ENCODE assay signal across 8 cellular contexts in genomic region chr10:114470956-114471905, GRCh38.
DNase-seq lines count a peak whose midpoint lies in the region; ATAC-seq and TF ChIP-seq lines count a peak whose summit lies in the region.

No MANE protein-coding gene starts in this region.

- POLR2A ChIA-PET in naive thymus-derived CD8-positive, alpha-beta T cell (lab: Charles Lee), result interaction anchor here (0.5 to 3.8 kb wide), 10 partner anchors 21 to 757 kb away, joined by 3 to 20 read pairs (median 5); no protein-coding TSS in a partner anchor

- H3K9me3 Mint-ChIP-seq in naive thymus-derived CD8-positive, alpha-beta T cell, result no peaks in the 10 kb centered on the region

- ATAC-seq in GM19452 (IDR thresholded peaks at IDR 0.05; ENCODE audit: unreplicated experiment) (peak; percentile 89), HG03520 (IDR thresholded peaks at IDR 0.05; ENCODE audit: unreplicated experiment) (peak; percentile 93)
- peak; percentile 79 to 92 for ATAC-seq in naive thymus-derived CD8-positive, alpha-beta T cell

- peaks cover 4 to 75% (median 5%) of the 10 kb centered on the region in 3 donors for H3K36me3 Mint-ChIP-seq in naive thymus-derived CD8-positive, alpha-beta T cell

- H3K27me3 Mint-ChIP-seq in naive thymus-derived CD8-positive, alpha-beta T cell, result no peaks in the 10 kb centered on the region

- H3K27ac Mint-ChIP-seq in naive thymus-derived CD8-positive, alpha-beta T cell, result peak overlapping the region; percentile 21 to 93 (median 84)

- in situ Hi-C loops in Caki2 (cut with HindIII; ENCODE audit: low pct_unique_long_range_greater_than_20kb, low sequenced_read_pairs), result no loop called here

- DNase-seq in Caki2 (ENCODE audit: low read depth), result peak; percentile 27
- DNase-seq in NOMO-1 (lab: John Stamatoyannopoulos, UW; ENCODE audit: unreplicated experiment in 2 of 2), result peak; percentile 39 to 60
- peak; percentile 78 for DNase-seq in activated CD8-positive, alpha-beta memory T cell treated with anti-CD3 and anti-CD28 coated beads, Interleukin-2, amount 50 U/mL, for 48 hours
- peak; percentile 81 for DNase-seq in epithelial cell of esophagus (ENCODE audit: low read depth)
- peak; percentile 46 to 76 (median 66) for DNase-seq in naive thymus-derived CD8-positive, alpha-beta T cell
- peak; percentile 37 to 74 (median 53) for DNase-seq in stimulated activated naive CD4-positive, alpha-beta T cell (lab: John Stamatoyannopoulos, UW)

- peaks cover 14 to 52% (median 39%) of the 10 kb centered on the region in 4 donors for H3K4me1 Mint-ChIP-seq in naive thymus-derived CD8-positive, alpha-beta T cell

- TF ChIP-seq CTCF in epithelial cell of esophagus (IDR thresholded peaks at IDR 0.05; ENCODE audit: insufficient read depth, low read depth, low read length, missing control alignments), result peak; percentile 84

- H3K4me3 Mint-ChIP-seq in naive thymus-derived CD8-positive, alpha-beta T cell, result peak overlapping the region in 5 of 10 donors; percentile 15 to 75 (median 40)

- no peak overlapping the region for H3K4me3 ChIP-seq in epithelial cell of esophagus (ENCODE audit: low read length)

Comparison
In these comparisons a context has a peak if more than half of its experiments do, and no peak if none do; other contexts are left out.
1. DNase-seq: peak in every context shown above with its lines; median percentile 81 in epithelial cell of esophagus; 78 in activated CD8-positive, alpha-beta memory T cell treated with anti-CD3 and anti-CD28 coated beads, Interleukin-2, amount 50 U/mL, for 48 hours; 66 in naive thymus-derived CD8-positive, alpha-beta T cell; 53 in stimulated activated naive CD4-positive, alpha-beta T cell; 50 in NOMO-1; 27 in Caki2.